8 cellular contexts compared by ENCODE assay signal in genomic region chr1:204408074-204408507, GRCh38. TPM values are rescaled to one million over a fixed set of nuclear protein-coding genes. Genes with fewer than 3 reads are reported as not detected.
DNase-seq lines count a peak whose midpoint lies in the region; ATAC-seq and TF ChIP-seq lines count a peak whose summit lies in the region.

No MANE protein-coding gene starts in this region.

- H3K4me1 ChIP-seq in ascending aorta: peaks cover 3 to 19% of the 10 kb centered on the region in 2 donors

- no peaks in the 10 kb centered on the region for H3K27me3 Mint-ChIP-seq in activated T-cell treated with anti-CD3 and anti-CD28 coated beads, Interleukin-2, amount 50 U/mL, for 24 hours

- H3K9me3 Mint-ChIP-seq in activated T-cell treated with anti-CD3 and anti-CD28 coated beads, Interleukin-2, amount 50 U/mL, for 24 hours: no peaks in the 10 kb centered on the region

- H3K27ac Mint-ChIP-seq in activated T-cell treated with anti-CD3 and anti-CD28 coated beads, Interleukin-2, amount 50 U/mL, for 24 hours: peak overlapping the region; percentile 99

- no peaks in the 10 kb centered on the region for H3K27me3 ChIP-seq in ascending aorta

- H3K27ac ChIP-seq in ascending aorta: peak overlapping the region in 1 of 2 donors; percentile 98

- peak overlapping the region; percentile 76 to 100 for H3K4me3 ChIP-seq in ascending aorta

- H3K36me3 ChIP-seq in ascending aorta: peaks cover 14 to 26% of the 10 kb centered on the region in 2 donors

- peak overlapping the region; percentile 99 for H3K4me3 Mint-ChIP-seq in activated T-cell treated with anti-CD3 and anti-CD28 coated beads, Interleukin-2, amount 50 U/mL, for 24 hours

- H3K9me3 ChIP-seq in ascending aorta: no peaks in the 10 kb centered on the region

- intact Hi-C loops in ascending aorta (cut with DNase I): no loop called here
- intact Hi-C loops in sciatic nerve (cut with DNase I): no loop called here
- intact Hi-C loops in posterior vena cava (cut with DNase I): no loop called here

- no peak for DNase-seq in activated T-cell treated with anti-CD3 and anti-CD28 coated beads, Interleukin-2, amount 50 U/mL, for 24 hours
- DNase-seq in activated T-cell treated with anti-CD3 and anti-CD28 coated beads for 4 hours (no peak), NCI-H446 treated with DMSO at 0.1 percent for 48 hours (lab: John Stamatoyannopoulos, UW) (peak; percentile 18), ascending aorta (ENCODE audit: low spot score in 2 of 2) (peak in 1 of 2 donors; percentile 79), hypothalamus (lab: John Stamatoyannopoulos, UW) (peak in 31 of 51 donors; percentile 17 to 74 (median 47)), sciatic nerve (ENCODE audit: low spot score) (peak; percentile 88), posterior vena cava (ENCODE audit: low spot score) (no peak)

- ATAC-seq in sciatic nerve (no peak), HG03521 (IDR thresholded peaks at IDR 0.05; ENCODE audit: unreplicated experiment) (no peak)

- peaks cover 81% of the 10 kb centered on the region for H3K36me3 Mint-ChIP-seq in activated T-cell treated with anti-CD3 and anti-CD28 coated beads, Interleukin-2, amount 50 U/mL, for 24 hours (ENCODE audit: low read depth)

- peaks cover 31% of the 10 kb centered on the region for H3K4me1 Mint-ChIP-seq in activated T-cell treated with anti-CD3 and anti-CD28 coated beads, Interleukin-2, amount 50 U/mL, for 24 hours (ENCODE audit: low read depth)

- no peak for TF ChIP-seq CTCF in ascending aorta (IDR thresholded peaks at IDR 0.05)

RNA-seq across cellular contexts. Expression of gene PPP1R15B, which starts 3.5 kb away (rescaled TPM):
- total RNA-seq in ascending aorta (36.1 TPM), sciatic nerve (38.7 TPM), posterior vena cava (10 to 100 TPM; 33.2 to 45.7 TPM)

RNA-seq across cellular contexts. Expression of gene PLEKHA6, which starts 48.4 kb away (rescaled TPM):
- 4.9 TPM for total RNA-seq in ascending aorta
- total RNA-seq in sciatic nerve: 18.9 TPM
- total RNA-seq in posterior vena cava: 10 to 100 TPM; 13.3 to 23.5 TPM

Comparison
In these comparisons a context has a peak if more than half of its experiments do, and no peak if none do; other contexts are left out.
1. DNase-seq: peak in NCI-H446 treated with DMSO at 0.1 percent for 48 hours (single experiment), hypothalamus (31 of 51) and sciatic nerve (single experiment); none in activated T-cell treated with anti-CD3 and anti-CD28 coated beads, Interleukin-2, amount 50 U/mL, for 24 hours (single experiment), activated T-cell treated with anti-CD3 and anti-CD28 coated beads for 4 hours (single experiment) and posterior vena cava (single experiment).